ENCODE assay signal across 25 cellular contexts in the genomic region with DNA sequence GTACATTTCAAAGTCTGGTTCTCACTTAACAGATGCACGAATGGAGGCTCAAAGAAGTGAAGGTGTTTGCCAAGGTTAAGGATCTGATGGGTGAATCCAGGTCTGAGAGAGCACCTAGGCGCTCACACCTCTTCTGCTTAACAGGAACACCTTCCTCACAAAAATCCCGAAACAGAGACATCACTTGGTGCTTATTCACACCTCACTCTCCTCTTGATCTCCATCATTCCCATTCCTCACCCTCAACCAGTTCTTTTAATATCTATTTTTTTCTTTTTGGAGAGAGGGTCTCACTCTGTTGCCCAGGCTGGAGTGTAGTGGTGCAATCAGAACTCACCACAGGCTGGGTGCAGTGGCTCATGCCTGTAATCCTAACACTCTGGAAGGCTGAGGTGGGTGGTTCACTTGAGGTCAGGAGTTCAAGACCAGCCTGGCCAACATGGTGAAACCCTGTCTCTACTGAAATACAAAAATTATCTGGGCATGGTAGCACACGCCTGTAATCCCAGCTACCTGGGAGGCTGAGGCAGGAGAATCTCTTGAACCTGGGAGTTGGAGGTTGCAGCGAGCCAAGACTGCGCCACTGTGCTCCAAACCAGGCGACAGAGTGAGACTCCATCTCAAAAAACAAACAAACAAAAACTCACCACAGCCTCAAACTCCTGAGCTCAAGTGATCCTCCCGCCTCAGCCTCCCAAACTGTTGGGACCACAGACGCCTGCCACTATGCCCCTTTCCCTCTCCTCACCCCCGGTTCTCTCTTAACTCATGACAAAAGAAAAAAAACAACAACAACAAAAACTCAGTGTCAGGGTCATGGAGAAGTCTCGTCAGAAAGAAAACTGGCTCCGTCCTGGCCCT. TPM values are rescaled to one million over a fixed set of nuclear protein-coding genes. Genes with fewer than 3 reads are reported as not detected.
DNase-seq lines count a peak whose midpoint lies in the region; ATAC-seq and TF ChIP-seq lines count a peak whose summit lies in the region.
"Had no signal": no experiment of that assay in that cellular context is flagged by ENCODE, and none has a peak within 500 bp of the region (broad histone marks: within the 10 kb centered on the region; RNA-seq: fewer than 3 reads in every experiment).

No MANE protein-coding gene starts in this region.

- no peak overlapping the region for H3K18ac ChIP-seq in mesendoderm (ENCODE audit: low read length)

- H3K27me3 Mint-ChIP-seq in activated B cell treated with CpG ODN at 0.5 μM for 24 hours, result peaks cover 9% of the 10 kb centered on the region
- H3K27me3 Mint-ChIP-seq in stimulated activated memory B cell treated with anti-CD40 and anti-IgM and Interleukin-4, amounts not matched to agents 10 μg/mL and 1 μg/mL and 100 μg/mL, for 72 hours, result no peaks in the 10 kb centered on the region

- H4K8ac ChIP-seq in mesendoderm (ENCODE audit: low read depth, low read length), result no peak overlapping the region

- CTCF ChIA-PET in activated B cell treated with CpG ODN at 0.5 μM for 24 hours (lab: Charles Lee) (no interaction called here), SK-N-SH (lab: Yijun Ruan, JAX) (interaction anchor here (1.2 to 2.8 kb wide), 4 partner anchors 16 to 75 kb away, joined by 3 to 8 read pairs (median 5); no protein-coding TSS in a partner anchor)

- H2BK5ac ChIP-seq in mesendoderm (ENCODE audit: low read length), result no peak overlapping the region

- no peak overlapping the region for H2BK15ac ChIP-seq in mesendoderm (replicated peaks; ENCODE audit: low read depth)

- no peak overlapping the region for H2AK5ac ChIP-seq in mesendoderm (ENCODE audit: low read length)

- H3K9me3 Mint-ChIP-seq in activated B cell treated with CpG ODN at 0.5 μM for 24 hours, result no peaks in the 10 kb centered on the region
- no peaks in the 10 kb centered on the region for H3K9me3 Mint-ChIP-seq in stimulated activated memory B cell treated with anti-CD40 and anti-IgM and Interleukin-4, amounts not matched to agents 10 μg/mL and 1 μg/mL and 100 μg/mL, for 72 hours
- H3K9me3 Mint-ChIP-seq: T-cell had no signal

- H3K27ac Mint-ChIP-seq in activated B cell treated with CpG ODN at 0.5 μM for 24 hours, result peak overlapping the region; percentile 72
- peak overlapping the region; percentile 56 for H3K27ac Mint-ChIP-seq in stimulated activated memory B cell treated with anti-CD40 and anti-IgM and Interleukin-4, amounts not matched to agents 10 μg/mL and 1 μg/mL and 100 μg/mL, for 72 hours
- H3K27ac Mint-ChIP-seq: T-cell had no signal

- H3K4me1 Mint-ChIP-seq in activated B cell treated with CpG ODN at 0.5 μM for 24 hours, result peaks cover 33% of the 10 kb centered on the region
- H3K4me1 Mint-ChIP-seq in stimulated activated memory B cell treated with anti-CD40 and anti-IgM and Interleukin-4, amounts not matched to agents 10 μg/mL and 1 μg/mL and 100 μg/mL, for 72 hours, result peaks cover 30% of the 10 kb centered on the region

- no peak for TF ChIP-seq CTCF in heart right ventricle (IDR thresholded peaks at IDR 0.05)
- no peak for TF ChIP-seq CTCF in activated B cell treated with CpG ODN at 0.5 μM for 24 hours (IDR thresholded peaks at IDR 0.05)
- no peak for TF ChIP-seq CTCF in SK-N-SH (IDR thresholded peaks at IDR 0.05)

- H3K36me3 ChIP-seq in heart right ventricle (peaks cover 0 to 31% (median 0%) of the 10 kb centered on the region in 9 donors), mesendoderm (ENCODE audit: control insufficient read depth, insufficient read depth, low read length) (no peaks in the 10 kb centered on the region), SK-N-SH (replicated peaks in 1 of 2; ENCODE audit: control insufficient read depth in 1 of 2, insufficient read depth in 2 of 2, low read length in 1 of 2) (no peaks in the 10 kb centered on the region)
- H3K36me3 ChIP-seq: neutrophil, uterus had no signal

- no peak overlapping the region for H3K4ac ChIP-seq in mesendoderm (ENCODE audit: low read depth, low read length)

- TF ChIP-seq RAD21 in SK-N-SH (IDR thresholded peaks at IDR 0.05; ENCODE audit: low read length), result no peak

- H3K9ac ChIP-seq in mesendoderm (ENCODE audit: low read length), result no peak overlapping the region
- no peak overlapping the region for H3K9ac ChIP-seq in SK-N-SH

- TF ChIP-seq EP300 in SK-N-SH (IDR thresholded peaks at IDR 0.05; ENCODE audit: borderline replicate concordance in 1 of 2, low read depth in 1 of 2, low read length in 1 of 2), result no peak

- DNase-seq in heart right ventricle (no peak), Right ventricle myocardium inferior (ENCODE audit: missing footprints) (no peak), activated B cell treated with CpG ODN at 0.5 μM for 24 hours (no peak), mesendoderm (no peak), cerebellum (ENCODE audit: low spot score) (no peak), kidney tubule cell (ENCODE audit: low spot score) (no peak), SK-N-SH (no peak)
- DNase-seq: activated gamma-delta T cell, C1 segment of cervical spinal cord, dermis blood vessel endothelial cell, foreskin keratinocyte, hypothalamus, islet precursor cell, NCI-H524, SHP77, substantia nigra, T-cell, uterus had no signal

- H3K9me3 ChIP-seq in heart right ventricle, result no peaks in the 10 kb centered on the region
- H3K9me3 ChIP-seq in SK-N-SH, result no peaks in the 10 kb centered on the region
- H3K9me3 ChIP-seq: neutrophil, uterus had no signal

- no peak overlapping the region for H2BK120ac ChIP-seq in mesendoderm (ENCODE audit: low read depth, low read length)

- H3K79me1 ChIP-seq in mesendoderm (ENCODE audit: low read length), result no peaks in the 10 kb centered on the region

- H4K5ac ChIP-seq in mesendoderm (ENCODE audit: low read length), result no peak overlapping the region

- ATAC-seq in heart right ventricle, result no peak
- no peak for ATAC-seq in Right ventricle myocardium inferior
- no peak for ATAC-seq in activated B cell treated with CpG ODN at 0.5 μM for 24 hours (ENCODE audit: low read depth)
- ATAC-seq in stimulated activated memory B cell treated with anti-CD40 and anti-IgM and Interleukin-4, amounts not matched to agents 10 μg/mL and 1 μg/mL and 100 μg/mL, for 72 hours, result no peak
- ATAC-seq: foreskin keratinocyte, T-cell had no signal

- intact Hi-C loops in heart right ventricle (cut with DNase I) (no loop called here), Right ventricle myocardium inferior (cut with DNase I) (no loop called here), activated B cell treated with CpG ODN at 0.5 μM for 24 hours (cut with micrococcal nuclease) (loop anchor here (1.0 to 5.0 kb wide), 2 partner anchors 11 to 41 kb away; no protein-coding TSS in a partner anchor)

- H3K23ac ChIP-seq in mesendoderm (ENCODE audit: low read length), result no peak overlapping the region

- H3K27ac ChIP-seq in heart right ventricle, result peak overlapping the region in 6 of 10 donors; percentile 69 to 89 (median 84)
- H3K27ac ChIP-seq in mesendoderm (ENCODE audit: low read depth, low read length), result no peak overlapping the region
- peak overlapping the region in 1 of 2 experiments; percentile 18; a peak in 1 of 4 replicates for H3K27ac ChIP-seq in SK-N-SH (ENCODE audit: low read depth in 2 of 2, low read length in 1 of 2)
- H3K27ac ChIP-seq: epithelial cell of prostate, foreskin keratinocyte, neutrophil had no signal

- POLR2A ChIA-PET in activated B cell treated with CpG ODN at 0.5 μM for 24 hours (lab: Charles Lee) (interaction anchor here (1.6 kb wide), 1 partner anchor 15 kb away, joined by 3 read pairs; a partner anchor contains a TSS), SK-N-SH (lab: Yijun Ruan, JAX) (interaction anchor here (1.0 kb wide), 1 partner anchor 61 kb away, joined by 4 read pairs; no protein-coding TSS in a partner anchor)

- H3K4me1 ChIP-seq in heart right ventricle, result peaks cover 12 to 53% (median 25%) of the 10 kb centered on the region in 9 donors
- H3K4me1 ChIP-seq in mesendoderm (ENCODE audit: control insufficient read depth, low read depth, low read length), result peaks cover 2% of the 10 kb centered on the region
- H3K4me1 ChIP-seq in SK-N-SH (ENCODE audit: control insufficient read depth in 1 of 2, insufficient read depth in 2 of 2, low read depth in 1 of 2, low read length in 1 of 2), result peaks cover 3 to 14% of the 10 kb centered on the region in 2 experiments; a peak in 2 of 4 replicates
- H3K4me1 ChIP-seq: foreskin keratinocyte, uterus had no signal

- no peaks in the 10 kb centered on the region for H3K9me2 ChIP-seq in SK-N-SH

- H2AFZ ChIP-seq in SK-N-SH (ENCODE audit: low read depth), result no peak overlapping the region

- H3K56ac ChIP-seq in mesendoderm (ENCODE audit: low read length), result peak overlapping the region; percentile 58

- H3K4me3 ChIP-seq in heart right ventricle, result no peak overlapping the region
- no peak overlapping the region for H3K4me3 ChIP-seq in mesendoderm (ENCODE audit: low read length)
- no peak overlapping the region for H3K4me3 ChIP-seq in SK-N-SH (ENCODE audit: low read depth in 2 of 2, low read length in 1 of 2)
- H3K4me3 ChIP-seq: uterus had no signal

- no peaks in the 10 kb centered on the region for H3K79me2 ChIP-seq in mesendoderm (ENCODE audit: control insufficient read depth, insufficient read depth, low read length)
- H3K79me2 ChIP-seq in SK-N-SH (ENCODE audit: insufficient read depth), result no peaks in the 10 kb centered on the region

- no peaks in the 10 kb centered on the region for H3K36me3 Mint-ChIP-seq in activated B cell treated with CpG ODN at 0.5 μM for 24 hours (ENCODE audit: low read depth)
- H3K36me3 Mint-ChIP-seq in stimulated activated memory B cell treated with anti-CD40 and anti-IgM and Interleukin-4, amounts not matched to agents 10 μg/mL and 1 μg/mL and 100 μg/mL, for 72 hours, result no peaks in the 10 kb centered on the region
- H3K36me3 Mint-ChIP-seq: T-cell had no signal

- H3K4me2 ChIP-seq in mesendoderm (ENCODE audit: low read length) (no peak overlapping the region), SK-N-SH (no peak overlapping the region)

- 79 to 83% methylated on average over 12 of the region's 12 CpGs for WGBS in heart right ventricle, 2 donors
- WGBS in mesendoderm (ENCODE audit: extremely low coverage, insufficient coverage, low lambda C conversion rate), result no CpG with 5 or more reads among the region's 12 CpGs
- 84% methylated on average over 12 of the region's 12 CpGs for WGBS in SK-N-SH (ENCODE audit: low lambda C conversion rate)

- H3F3A ChIP-seq in SK-N-SH (replicated peaks; ENCODE audit: insufficient read depth), result no peaks in the 10 kb centered on the region

- H3K4me3 Mint-ChIP-seq in activated B cell treated with CpG ODN at 0.5 μM for 24 hours, result peak overlapping the region; percentile 47
- no peak overlapping the region for H3K4me3 Mint-ChIP-seq in stimulated activated memory B cell treated with anti-CD40 and anti-IgM and Interleukin-4, amounts not matched to agents 10 μg/mL and 1 μg/mL and 100 μg/mL, for 72 hours
- H3K4me3 Mint-ChIP-seq: T-cell had no signal

- H4K20me1 ChIP-seq in SK-N-SH (ENCODE audit: insufficient read depth), result no peaks in the 10 kb centered on the region

- H3K27me3 ChIP-seq in heart right ventricle (no peaks in the 10 kb centered on the region), mesendoderm (ENCODE audit: insufficient read depth, low read length, poor library complexity) (no peaks in the 10 kb centered on the region), SK-N-SH (ENCODE audit: insufficient read depth) (no peaks in the 10 kb centered on the region; the same call in 1 of the 2 replicates)
- H3K27me3 ChIP-seq: neutrophil, uterus had no signal

RNA-seq across cellular contexts. Expression of a gene that starts 15.1 kb away (rescaled TPM):
- total RNA-seq in heart right ventricle, result 100 to 1,000 TPM in 7 of 10 donors, 10 to 100 TPM in 3; 31.9 to 265 (median 186) TPM
- polyA plus RNA-seq in heart right ventricle, result 10 to 100 TPM; 37.1 to 47.0 TPM
- 63.3 TPM for total RNA-seq in Right ventricle myocardium inferior
- 4.2 and 4.5 TPM in 2 replicates for total RNA-seq in activated B cell treated with CpG ODN at 0.5 μM for 24 hours
- polyA plus RNA-seq in mesendoderm (2013, experiment 1 of 2), result 1.4 TPM
- polyA plus RNA-seq in mesendoderm (2013, experiment 2 of 2), result 1.3 TPM
- 5.9 TPM for total RNA-seq in cerebellum
- polyA plus RNA-seq in SK-N-SH (2012; rRNA removed), result 1.0 and 1.8 TPM in 2 replicates
- 0.98 and 1.7 TPM in 2 replicates for polyA plus RNA-seq in SK-N-SH (2012; cell fraction: cytosol; rRNA removed)
- 1.3 and 1.7 TPM in 2 replicates for polyA plus RNA-seq in SK-N-SH (2012; cell fraction: nucleus; rRNA removed)
- total RNA-seq: dermis blood vessel endothelial cell, foreskin keratinocyte had no signal

RNA-seq across cellular contexts. Expression of a gene that starts 29.5 kb away (rescaled TPM):
- total RNA-seq in heart right ventricle, result not detected
- polyA plus RNA-seq in heart right ventricle, result not detected
- total RNA-seq in Right ventricle myocardium inferior, result not detected
- total RNA-seq in activated B cell treated with CpG ODN at 0.5 μM for 24 hours, result not detected in 2 replicates
- polyA plus RNA-seq in mesendoderm (2013, experiment 1 of 2), result 0.03 TPM
- polyA plus RNA-seq in mesendoderm (2013, experiment 2 of 2), result 0.03 TPM
- total RNA-seq in cerebellum, result 0.36 TPM
- polyA plus RNA-seq in SK-N-SH (2012; rRNA removed), result not detected in 2 replicates
- polyA plus RNA-seq in SK-N-SH (2012; cell fraction: cytosol; rRNA removed), result not detected in 2 replicates
- polyA plus RNA-seq in SK-N-SH (2012; cell fraction: nucleus; rRNA removed), result not detected in 2 replicates
- total RNA-seq: A172, bronchial epithelial cell, dermis blood vessel endothelial cell, foreskin keratinocyte, renal cortical epithelial cell, uterus had no signal
- polyA plus RNA-seq: foreskin keratinocyte had no signal

RNA-seq across cellular contexts. Expression of a gene that starts 51.6 kb away (rescaled TPM):
- not detected for total RNA-seq in heart right ventricle
- polyA plus RNA-seq in heart right ventricle, result not detected
- total RNA-seq in Right ventricle myocardium inferior, result not detected
- not detected in 2 replicates for total RNA-seq in activated B cell treated with CpG ODN at 0.5 μM for 24 hours
- polyA plus RNA-seq in mesendoderm (2013, experiment 1 of 2), result 0.01 TPM
- polyA plus RNA-seq in mesendoderm (2013, experiment 2 of 2), result not detected
- total RNA-seq in cerebellum, result 0.64 TPM
- not detected in 2 replicates for polyA plus RNA-seq in SK-N-SH (2012; rRNA removed)
- not detected in 2 replicates for polyA plus RNA-seq in SK-N-SH (2012; cell fraction: cytosol; rRNA removed)
- 0.02 TPM in 1 of 2 replicates, not detected in the other for polyA plus RNA-seq in SK-N-SH (2012; cell fraction: nucleus; rRNA removed)
- total RNA-seq: A172, bronchial epithelial cell, dermis blood vessel endothelial cell, foreskin keratinocyte, renal cortical epithelial cell, T-cell had no signal
- polyA plus RNA-seq: adipose tissue, foreskin keratinocyte had no signal
